In the genomic region with DNA sequence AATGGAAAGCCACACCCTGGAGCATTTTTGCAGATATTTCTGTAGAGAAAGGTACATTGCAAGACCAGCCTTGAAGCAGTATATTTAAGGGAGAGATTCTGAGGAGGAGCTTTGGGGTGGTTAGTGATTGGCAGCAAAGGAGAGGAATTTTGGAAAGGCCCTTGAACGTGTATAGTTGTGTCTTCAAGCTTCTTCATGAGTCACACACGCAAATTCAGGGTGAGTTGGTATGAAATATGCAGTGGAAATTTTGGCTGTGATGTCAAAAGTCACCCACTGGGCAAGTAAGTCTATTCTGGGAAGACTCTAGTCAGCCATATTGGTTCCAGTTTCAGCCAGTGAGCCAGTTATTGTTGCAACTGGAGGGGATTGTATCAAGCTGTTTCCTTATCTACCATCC, we compare ENCODE assay signal across 1 cellular context.
TF ChIP-seq lines count a peak whose summit lies in the region.

No MANE protein-coding gene starts in this region.

TF ChIP-seq in HepG2, 621 proteins besides CTCF, POLR2A, EP300 and RAD21:
- TF ChIP-seq, protein P1, sequence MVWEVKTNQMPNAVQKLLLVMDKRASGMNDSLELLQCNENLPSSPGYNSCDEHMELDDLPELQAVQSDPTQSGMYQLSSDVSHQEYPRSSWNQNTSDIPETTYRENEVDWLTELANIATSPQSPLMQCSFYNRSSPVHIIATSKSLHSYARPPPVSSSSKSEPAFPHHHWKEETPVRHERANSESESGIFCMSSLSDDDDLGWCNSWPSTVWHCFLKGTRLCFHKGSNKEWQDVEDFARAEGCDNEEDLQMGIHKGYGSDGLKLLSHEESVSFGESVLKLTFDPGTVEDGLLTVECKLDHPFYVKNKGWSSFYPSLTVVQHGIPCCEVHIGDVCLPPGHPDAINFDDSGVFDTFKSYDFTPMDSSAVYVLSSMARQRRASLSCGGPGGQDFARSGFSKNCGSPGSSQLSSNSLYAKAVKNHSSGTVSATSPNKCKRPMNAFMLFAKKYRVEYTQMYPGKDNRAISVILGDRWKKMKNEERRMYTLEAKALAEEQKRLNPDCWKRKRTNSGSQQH (CRISPR knock-in tag; IDR thresholded peaks at IDR 0.05; ENCODE audit: low read depth), result no peak
- TF ChIP-seq PHB2 (IDR thresholded peaks at IDR 0.05; ENCODE audit: partially characterized antibody) (no peak), ZNF605 (CRISPR knock-in tag; IDR thresholded peaks at IDR 0.05) (no peak), ZNF143 (CRISPR knock-in tag; IDR thresholded peaks at IDR 0.05) (no peak), EHMT2 (IDR thresholded peaks at IDR 0.05; ENCODE audit: borderline replicate concordance, low read depth, low read length) (no peak)
